In the genomic region with DNA sequence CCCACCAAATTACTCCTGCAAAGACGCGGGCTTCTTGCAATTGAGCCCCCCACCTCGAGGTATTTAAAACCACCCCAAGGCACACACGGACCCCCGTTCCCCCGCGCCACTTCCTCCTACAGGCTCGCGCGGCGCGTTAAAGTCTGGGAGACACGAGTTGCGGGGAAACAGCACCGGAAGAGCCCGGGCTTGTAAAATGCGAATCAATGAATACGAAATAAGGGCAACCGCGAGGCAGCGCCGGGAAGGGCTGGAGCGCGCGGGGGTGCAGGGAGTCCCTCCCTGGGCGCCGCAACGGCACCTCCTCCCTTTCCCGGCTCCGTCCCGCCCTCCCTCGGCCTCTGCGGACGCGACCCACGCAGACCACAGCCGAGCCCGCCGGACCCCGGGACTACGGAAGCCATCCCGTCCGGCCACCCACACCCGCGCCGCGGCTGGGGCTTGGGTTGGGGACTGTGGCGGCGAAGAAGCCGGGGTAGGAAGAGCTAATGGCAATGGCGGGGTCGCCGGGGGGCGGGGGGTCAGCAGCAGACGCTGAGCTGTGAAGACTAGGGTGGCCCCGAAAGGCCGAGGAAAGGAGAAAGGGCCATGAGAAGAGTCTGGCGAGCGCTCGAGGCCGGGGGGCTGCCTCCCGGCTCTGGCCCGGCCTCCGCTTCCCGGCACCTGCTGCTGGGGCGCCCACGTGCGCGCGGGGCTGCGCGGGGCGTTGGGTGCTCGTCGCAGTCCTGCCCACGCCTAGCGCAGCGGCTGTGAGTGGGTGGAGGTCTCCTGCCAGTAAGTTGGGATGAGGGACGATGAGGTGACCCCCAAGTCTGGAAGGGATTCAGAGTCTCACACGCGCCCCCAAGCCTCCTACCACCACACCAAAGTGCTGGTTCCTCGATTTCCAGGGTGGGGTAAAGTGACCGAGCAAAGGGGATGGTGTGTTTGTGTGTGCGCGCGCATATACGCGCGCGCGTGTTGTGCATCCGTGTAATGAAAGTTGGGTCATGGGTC, we compare ENCODE assay signal across 10 cellular contexts. TPM values are rescaled to one million over a fixed set of nuclear protein-coding genes. Genes with fewer than 3 reads are reported as not detected.
DNase-seq lines count a peak whose midpoint lies in the region; ATAC-seq, FAIRE-seq and TF ChIP-seq lines count a peak whose summit lies in the region.
"Had no signal": no experiment of that assay in that cellular context is flagged by ENCODE, and none has a peak within 500 bp of the region (broad histone marks: within the 10 kb centered on the region; RNA-seq: fewer than 3 reads in every experiment).

No MANE protein-coding gene starts in this region.

- H3K9ac ChIP-seq in liver (ENCODE audit: low read depth in 1 of 2, low read length in 2 of 2), result no peak overlapping the region
- no peak overlapping the region for H3K9ac ChIP-seq in HepG2 (ENCODE audit: insufficient read depth, low read depth, low read length)

- no peak overlapping the region for H3K4me2 ChIP-seq in HepG2 (ENCODE audit: low read depth, low read length)

- H3K9me3 Mint-ChIP-seq in activated naive CD8-positive, alpha-beta T cell (ENCODE audit: low read depth), result no peaks in the 10 kb centered on the region

- H3K27me3 Mint-ChIP-seq in activated naive CD8-positive, alpha-beta T cell, result peaks cover 19% of the 10 kb centered on the region

- no peaks in the 10 kb centered on the region for H4K20me1 ChIP-seq in HepG2 (ENCODE audit: insufficient read depth, low read length)

- H3K4me1 ChIP-seq in liver (ENCODE audit: control insufficient read depth in 4 of 4, insufficient read depth in 4 of 4, low read length in 3 of 4) (peaks cover 10 to 20% (median 12%) of the 10 kb centered on the region in 4 donors), HepG2 (ENCODE audit: insufficient read depth, low read length) (no peaks in the 10 kb centered on the region)

- no peaks in the 10 kb centered on the region for H3K79me2 ChIP-seq in HepG2 (ENCODE audit: insufficient read depth, low read length)

- TF ChIP-seq CTCF in liver (IDR thresholded peaks at IDR 0.05; ENCODE audit: low read depth, low read length, missing input control), result no peak
- TF ChIP-seq CTCF in HepG2 (CRISPR knock-in tag; IDR thresholded peaks at IDR 0.05), result no peak

- ATAC-seq in HepG2, result no peak
- ATAC-seq in HG03108 (IDR thresholded peaks at IDR 0.05; ENCODE audit: unreplicated experiment), result no peak
- ATAC-seq in HG03378 (IDR thresholded peaks at IDR 0.05; ENCODE audit: unreplicated experiment), result no peak

- no peak for TF ChIP-seq POLR2A in HepG2 (IDR thresholded peaks at IDR 0.05; ENCODE audit: insufficient read depth in 1 of 2, low read depth in 2 of 2, low read length in 2 of 2)

- H3K4me1 Mint-ChIP-seq in activated naive CD8-positive, alpha-beta T cell (ENCODE audit: low read depth), result peaks cover 5% of the 10 kb centered on the region

- TF ChIP-seq RAD21 in liver (IDR thresholded peaks at IDR 0.05), result no peak
- TF ChIP-seq RAD21 in HepG2 (CRISPR knock-in tag; IDR thresholded peaks at IDR 0.05), result no peak

- POLR2A ChIA-PET in HepG2 (lab: Yijun Ruan, JAX), result no interaction called here

- FAIRE-seq in HepG2 (lab: Jason Lieb, UNC), result no peak
- FAIRE-seq: G401.6 had no signal

- H3K4me3 ChIP-seq in liver (ENCODE audit: low read depth in 1 of 3, low read length in 3 of 3) (peak overlapping the region in 2 of 3 donors; percentile 17 to 36), HepG2 (replicated peaks in 1 of 3; ENCODE audit: insufficient read depth in 1 of 3, low read depth in 2 of 3, low read length in 3 of 3) (no peak overlapping the region)

- no peaks in the 10 kb centered on the region for H3K36me3 ChIP-seq in liver (ENCODE audit: control insufficient read depth in 4 of 4, insufficient read depth in 3 of 4, low read depth in 1 of 4, low read length in 3 of 4)
- H3K36me3 ChIP-seq in HepG2 (replicated peaks in 1 of 2; ENCODE audit: control insufficient read depth in 1 of 2, insufficient read depth in 2 of 2, low read length in 2 of 2), result no peaks in the 10 kb centered on the region

- H3K9me3 ChIP-seq in liver (ENCODE audit: control insufficient read depth in 4 of 4, low read length in 3 of 4) (no peaks in the 10 kb centered on the region), HepG2 (ENCODE audit: low read length) (no peaks in the 10 kb centered on the region)

- H2AFZ ChIP-seq in HepG2 (ENCODE audit: low read length), result no peak overlapping the region

- in situ Hi-C loops in HepG2 (cut with HindIII; ENCODE audit: extremely low pct_ligation_motif_present, low pct_unique_long_range_greater_than_20kb), result no loop called here

- H3K36me3 Mint-ChIP-seq in activated naive CD8-positive, alpha-beta T cell, result no peaks in the 10 kb centered on the region

- DNase-seq in HepG2 (ENCODE audit: low spot score) (no peak), left kidney (ENCODE audit: low read depth, low spot score) (peak; percentile 53), GDM1 (lab: John Stamatoyannopoulos, UW) (no peak), substantia nigra (lab: John Stamatoyannopoulos, UW) (no peak)

- no peak for TF ChIP-seq EP300 in HepG2 (IDR thresholded peaks at IDR 0.05; ENCODE audit: low read depth in 2 of 2, low read length in 2 of 2)
- TF ChIP-seq EP300 in HepG2 (CRISPR knock-in tag; IDR thresholded peaks at IDR 0.05; ENCODE audit: borderline replicate concordance), result no peak

- WGBS in liver, result 5% methylated on average over 92 of the region's 92 CpGs
- WGBS in HepG2 (ENCODE audit: low lambda C conversion rate), result 69% methylated on average over 65 of the region's 92 CpGs

- H3K27me3 ChIP-seq in liver (ENCODE audit: control insufficient read depth in 4 of 4, insufficient read depth in 4 of 4, low read length in 3 of 4), result peaks cover 2 to 20% (median 5%) of the 10 kb centered on the region in 4 donors
- no peaks in the 10 kb centered on the region for H3K27me3 ChIP-seq in HepG2 (ENCODE audit: control insufficient read depth in 1 of 2, insufficient read depth in 2 of 2, low read length in 2 of 2)

- CTCF ChIA-PET in HepG2 (lab: Yijun Ruan, JAX; ENCODE audit: low intra/inter-chr PET ratio, low total read pairs), result no interaction called here

- BruUV-seq in HepG2 (replicated peaks; lab: Mats Ljungman, UMichigan), result no TSS peak

- intact Hi-C loops in HepG2 (cut with micrococcal nuclease; ENCODE audit: unreplicated experiment), result no loop called here

- H3K27ac ChIP-seq in liver (ENCODE audit: low read depth in 1 of 2, low read length in 2 of 2) (no peak overlapping the region), HepG2 (ENCODE audit: extremely low read length, insufficient read depth, low read length) (no peak overlapping the region), substantia nigra (ENCODE audit: low read depth, low read length, poor library complexity, severe bottlenecking) (no peak overlapping the region)

- H3K27ac Mint-ChIP-seq in activated naive CD8-positive, alpha-beta T cell, result no peak overlapping the region

- peak overlapping the region; percentile 18 for H3K4me3 Mint-ChIP-seq in activated naive CD8-positive, alpha-beta T cell

TF ChIP-seq in HepG2, 621 proteins besides CTCF, POLR2A, EP300 and RAD21 (continues in another document):
- TF ChIP-seq, protein P1, sequence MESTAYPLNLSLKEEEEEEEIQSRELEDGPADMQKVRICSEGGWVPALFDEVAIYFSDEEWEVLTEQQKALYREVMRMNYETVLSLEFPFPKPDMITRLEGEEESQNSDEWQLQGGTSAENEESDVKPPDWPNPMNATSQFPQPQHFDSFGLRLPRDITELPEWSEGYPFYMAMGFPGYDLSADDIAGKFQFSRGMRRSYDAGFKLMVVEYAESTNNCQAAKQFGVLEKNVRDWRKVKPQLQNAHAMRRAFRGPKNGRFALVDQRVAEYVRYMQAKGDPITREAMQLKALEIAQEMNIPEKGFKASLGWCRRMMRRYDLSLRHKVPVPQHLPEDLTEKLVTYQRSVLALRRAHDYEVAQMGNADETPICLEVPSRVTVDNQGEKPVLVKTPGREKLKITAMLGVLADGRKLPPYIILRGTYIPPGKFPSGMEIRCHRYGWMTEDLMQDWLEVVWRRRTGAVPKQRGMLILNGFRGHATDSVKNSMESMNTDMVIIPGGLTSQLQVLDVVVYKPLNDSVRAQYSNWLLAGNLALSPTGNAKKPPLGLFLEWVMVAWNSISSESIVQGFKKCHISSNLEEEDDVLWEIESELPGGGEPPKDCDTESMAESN (CRISPR knock-in tag; conservative IDR thresholded peaks at IDR 0.05), result no peak
- TF ChIP-seq ZNF546 (CRISPR knock-in tag; conservative IDR thresholded peaks at IDR 0.05) (no peak), ZNF652 (CRISPR knock-in tag; IDR thresholded peaks at IDR 0.05; ENCODE audit: borderline replicate concordance, low read depth) (no peak), ZBTB8A (CRISPR knock-in tag; IDR thresholded peaks at IDR 0.05; ENCODE audit: borderline replicate concordance, low read depth) (no peak)

RNA-seq across cellular contexts. Expression of a gene that starts 1.2 kb away (rescaled TPM):
- not detected for total RNA-seq in liver
- polyA plus RNA-seq in liver, result not detected
- not detected in 2 replicates for total RNA-seq in HepG2 (2016; rRNA removed; fragmentation: Illumina TruSeq; extraction: Trizol)
- total RNA-seq in HepG2 (2016; cell fraction: cytosol; rRNA removed; fragmentation: Illumina TruSeq; extraction: Trizol; ENCODE audit: low read depth), result not detected in 2 replicates
- total RNA-seq in HepG2 (2016; cell fraction: insoluble cytoplasmic fraction; rRNA removed; fragmentation: Illumina TruSeq; extraction: Trizol), result not detected in 2 replicates
- not detected in 2 replicates for total RNA-seq in HepG2 (2016; cell fraction: membrane; rRNA removed; fragmentation: Illumina TruSeq; extraction: Trizol)
- not detected in 2 replicates for total RNA-seq in HepG2 (2016; cell fraction: nucleus; rRNA removed; fragmentation: Illumina TruSeq; extraction: Trizol)
- not detected in 2 replicates for polyA plus RNA-seq in HepG2 (2011; rRNA removed)
- not detected in 2 replicates for polyA plus RNA-seq in HepG2 (2011; cell fraction: cytosol; rRNA removed)
- not detected in 2 replicates for polyA plus RNA-seq in HepG2 (2011; cell fraction: nucleus; rRNA removed)
- polyA plus RNA-seq in HepG2 (2012), result not detected in 2 replicates
- polyA plus RNA-seq in HepG2 (2016; cell fraction: cytosol; fragmentation: Illumina TruSeq; extraction: Trizol; ENCODE audit: low read depth), result not detected in 2 replicates
- not detected in 2 replicates for polyA plus RNA-seq in HepG2 (2016; cell fraction: insoluble cytoplasmic fraction; fragmentation: Illumina TruSeq; extraction: Trizol; ENCODE audit: low read depth)
- not detected in 2 replicates for polyA plus RNA-seq in HepG2 (2016; cell fraction: membrane; fragmentation: Illumina TruSeq; extraction: Trizol; ENCODE audit: low read depth)
- not detected in 2 replicates for polyA plus RNA-seq in HepG2 (2016; cell fraction: nucleus; fragmentation: Illumina TruSeq; extraction: Trizol; ENCODE audit: insufficient read depth, low read depth)
- not detected in 2 replicates for polyA minus RNA-seq in HepG2 (2011; rRNA and poly(A)+ RNA removed; ENCODE audit: low replicate concordance)
- polyA minus RNA-seq in HepG2 (2011; cell fraction: cytosol; rRNA and poly(A)+ RNA removed), result not detected in 2 replicates
- polyA minus RNA-seq in HepG2 (2011; cell fraction: nucleus; rRNA and poly(A)+ RNA removed), result not detected in 2 replicates
- total RNA-seq: SK-MEL-5 had no signal

Comparison
In these comparisons a context has a peak if more than half of its experiments do, and no peak if none do; other contexts are left out.
1. H3K4me3 ChIP-seq: peak in liver (2 of 3); none in HepG2 (0 of 3).